ENCODE assay signal across 8 cellular contexts in the genomic region with DNA sequence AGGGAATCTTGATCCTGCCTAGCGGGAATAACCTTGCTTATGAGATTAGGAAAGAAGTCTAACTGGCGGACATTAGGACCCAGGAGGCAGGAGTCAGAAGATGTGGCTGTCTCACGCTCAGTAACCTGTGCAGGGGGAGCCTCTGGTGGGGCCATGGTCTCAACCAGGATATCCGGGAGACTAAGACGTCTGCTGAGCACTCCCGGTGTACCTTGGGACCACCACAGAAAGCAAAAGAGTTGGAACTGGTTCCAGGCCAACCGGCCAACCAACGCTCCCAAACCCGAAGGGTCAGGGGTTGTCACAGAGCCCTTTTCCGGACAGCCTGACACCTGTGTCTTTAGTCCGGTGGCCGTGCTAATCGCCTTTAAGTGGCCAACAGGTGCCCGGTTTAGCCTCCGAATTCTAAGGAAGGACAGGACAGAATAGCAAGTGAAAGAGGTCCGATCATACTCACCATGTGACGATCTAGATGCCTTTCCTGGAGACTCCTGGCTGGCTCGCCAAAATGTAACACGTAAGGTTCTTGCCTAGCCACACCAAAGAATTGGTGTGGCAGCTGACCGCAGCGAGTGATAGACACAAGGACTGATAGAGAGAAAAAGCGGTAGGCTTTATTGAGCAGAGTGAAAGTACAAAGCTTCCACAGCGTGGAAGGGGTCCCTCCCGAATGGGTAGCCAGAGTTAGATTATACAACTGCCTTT.
DNase-seq lines count a peak whose midpoint lies in the region; ATAC-seq and TF ChIP-seq lines count a peak whose summit lies in the region.

No MANE protein-coding gene starts in this region.

- H3K4me1 ChIP-seq in iPS DF 6.9 (ENCODE audit: control insufficient read depth, insufficient read depth, low read length) = peaks cover 1% of the 10 kb centered on the region; the same call in 1 of the 2 replicates

- peaks cover 21% of the 10 kb centered on the region for H3K4me1 Mint-ChIP-seq in WTC11

- peaks cover 9% of the 10 kb centered on the region for H3K9me3 Mint-ChIP-seq in WTC11

- peak overlapping the region; percentile 38; the same call in 1 of the 2 replicates for H3K4me3 ChIP-seq in iPS DF 6.9 (ENCODE audit: low read length)

- TF ChIP-seq CTCF in WTC11 (IDR thresholded peaks at IDR 0.05) = no peak

- CTCF ChIA-PET in WTC11 (lab: Charles Lee) = no interaction called here

- H3K27me3 Mint-ChIP-seq in WTC11 (ENCODE audit: low read depth) = no peaks in the 10 kb centered on the region

- POLR2A ChIA-PET in WTC11 (lab: Charles Lee) = no interaction called here

- no peak overlapping the region for H3K27ac Mint-ChIP-seq in WTC11

- no peak overlapping the region for H3K4me3 Mint-ChIP-seq in WTC11

- ATAC-seq in HG02981 (IDR thresholded peaks at IDR 0.05; ENCODE audit: unreplicated experiment) (peak; percentile 68), WTC11 (peak; percentile 94)

- peaks cover 6% of the 10 kb centered on the region for H3K36me3 Mint-ChIP-seq in WTC11

- no CpG with 5 or more reads among the region's 24 CpGs for WGBS in iPS DF 6.9 (ENCODE audit: insufficient coverage, insufficient read length)

- peak; percentile 3 for DNase-seq in NOMO-1 treated with DMSO at 0.1 percent for 48 hours (lab: John Stamatoyannopoulos, UW; ENCODE audit: unreplicated experiment)
- DNase-seq in NOMO-1 treated with dmso at 0.1 percent for 144 hours (lab: John Stamatoyannopoulos, UW; ENCODE audit: unreplicated experiment) = no peak
- DNase-seq in WTC11 (ENCODE audit: low spot score) = peak; percentile 45
- DNase-seq in iPS DF 6.9 (ENCODE audit: low read depth, low spot score) = peak; percentile 9
- peak; percentile 7 for DNase-seq in stimulated activated CD8-positive, alpha-beta memory T cell treated with anti-CD3 and anti-CD28 coated beads, Interleukin-4, amount 100 ng/mL, for 24 hours (ENCODE audit: low read depth)
- no peak for DNase-seq in A172 (ENCODE audit: low spot score)
- no peak for DNase-seq in H4 (ENCODE audit: low spot score)

- H3K36me3 ChIP-seq in iPS DF 6.9 (ENCODE audit: control insufficient read depth, insufficient read depth, low read length) = no peaks in the 10 kb centered on the region

- H3K27me3 ChIP-seq in iPS DF 6.9 (ENCODE audit: control insufficient read depth, insufficient read depth, low read length) = no peaks in the 10 kb centered on the region

- no peaks in the 10 kb centered on the region for H3K9me3 ChIP-seq in iPS DF 6.9 (ENCODE audit: control insufficient read depth, insufficient read depth, low read length)

- H3K27ac ChIP-seq in iPS DF 6.9 (ENCODE audit: low read length) = no peak overlapping the region

TF ChIP-seq in WTC11, 78 proteins besides CTCF, POLR2A, EP300 and RAD21:
- TF ChIP-seq, protein P1, sequence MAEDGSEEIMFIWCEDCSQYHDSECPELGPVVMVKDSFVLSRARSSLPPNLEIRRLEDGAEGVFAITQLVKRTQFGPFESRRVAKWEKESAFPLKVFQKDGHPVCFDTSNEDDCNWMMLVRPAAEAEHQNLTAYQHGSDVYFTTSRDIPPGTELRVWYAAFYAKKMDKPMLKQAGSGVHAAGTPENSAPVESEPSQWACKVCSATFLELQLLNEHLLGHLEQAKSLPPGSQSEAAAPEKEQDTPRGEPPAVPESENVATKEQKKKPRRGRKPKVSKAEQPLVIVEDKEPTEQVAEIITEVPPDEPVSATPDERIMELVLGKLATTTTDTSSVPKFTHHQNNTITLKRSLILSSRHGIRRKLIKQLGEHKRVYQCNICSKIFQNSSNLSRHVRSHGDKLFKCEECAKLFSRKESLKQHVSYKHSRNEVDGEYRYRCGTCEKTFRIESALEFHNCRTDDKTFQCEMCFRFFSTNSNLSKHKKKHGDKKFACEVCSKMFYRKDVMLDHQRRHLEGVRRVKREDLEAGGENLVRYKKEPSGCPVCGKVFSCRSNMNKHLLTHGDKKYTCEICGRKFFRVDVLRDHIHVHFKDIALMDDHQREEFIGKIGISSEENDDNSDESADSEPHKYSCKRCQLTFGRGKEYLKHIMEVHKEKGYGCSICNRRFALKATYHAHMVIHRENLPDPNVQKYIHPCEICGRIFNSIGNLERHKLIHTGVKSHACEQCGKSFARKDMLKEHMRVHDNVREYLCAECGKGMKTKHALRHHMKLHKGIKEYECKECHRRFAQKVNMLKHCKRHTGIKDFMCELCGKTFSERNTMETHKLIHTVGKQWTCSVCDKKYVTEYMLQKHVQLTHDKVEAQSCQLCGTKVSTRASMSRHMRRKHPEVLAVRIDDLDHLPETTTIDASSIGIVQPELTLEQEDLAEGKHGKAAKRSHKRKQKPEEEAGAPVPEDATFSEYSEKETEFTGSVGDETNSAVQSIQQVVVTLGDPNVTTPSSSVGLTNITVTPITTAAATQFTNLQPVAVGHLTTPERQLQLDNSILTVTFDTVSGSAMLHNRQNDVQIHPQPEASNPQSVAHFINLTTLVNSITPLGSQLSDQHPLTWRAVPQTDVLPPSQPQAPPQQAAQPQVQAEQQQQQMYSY (CRISPR knock-in tag; IDR thresholded peaks at IDR 0.05) = no peak
- TF ChIP-seq FOXK1 (CRISPR knock-in tag; IDR thresholded peaks at IDR 0.05) (no peak), MYBL2 (CRISPR knock-in tag; IDR thresholded peaks at IDR 0.05) (0 out of 2 replicates have a peak, but pooled peaks have one; percentile 52), ETV6 (CRISPR knock-in tag; IDR thresholded peaks at IDR 0.05) (0 out of 2 replicates have a peak, but pooled peaks have one; percentile 51), SP1 (CRISPR knock-in tag; conservative IDR thresholded peaks at IDR 0.05) (0 out of 2 replicates have a peak, but pooled peaks have one; percentile 26)
- TF ChIP-seq, protein P2, sequence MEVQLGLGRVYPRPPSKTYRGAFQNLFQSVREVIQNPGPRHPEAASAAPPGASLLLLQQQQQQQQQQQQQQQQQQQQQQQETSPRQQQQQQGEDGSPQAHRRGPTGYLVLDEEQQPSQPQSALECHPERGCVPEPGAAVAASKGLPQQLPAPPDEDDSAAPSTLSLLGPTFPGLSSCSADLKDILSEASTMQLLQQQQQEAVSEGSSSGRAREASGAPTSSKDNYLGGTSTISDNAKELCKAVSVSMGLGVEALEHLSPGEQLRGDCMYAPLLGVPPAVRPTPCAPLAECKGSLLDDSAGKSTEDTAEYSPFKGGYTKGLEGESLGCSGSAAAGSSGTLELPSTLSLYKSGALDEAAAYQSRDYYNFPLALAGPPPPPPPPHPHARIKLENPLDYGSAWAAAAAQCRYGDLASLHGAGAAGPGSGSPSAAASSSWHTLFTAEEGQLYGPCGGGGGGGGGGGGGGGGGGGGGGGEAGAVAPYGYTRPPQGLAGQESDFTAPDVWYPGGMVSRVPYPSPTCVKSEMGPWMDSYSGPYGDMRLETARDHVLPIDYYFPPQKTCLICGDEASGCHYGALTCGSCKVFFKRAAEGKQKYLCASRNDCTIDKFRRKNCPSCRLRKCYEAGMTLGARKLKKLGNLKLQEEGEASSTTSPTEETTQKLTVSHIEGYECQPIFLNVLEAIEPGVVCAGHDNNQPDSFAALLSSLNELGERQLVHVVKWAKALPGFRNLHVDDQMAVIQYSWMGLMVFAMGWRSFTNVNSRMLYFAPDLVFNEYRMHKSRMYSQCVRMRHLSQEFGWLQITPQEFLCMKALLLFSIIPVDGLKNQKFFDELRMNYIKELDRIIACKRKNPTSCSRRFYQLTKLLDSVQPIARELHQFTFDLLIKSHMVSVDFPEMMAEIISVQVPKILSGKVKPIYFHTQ (CRISPR knock-in tag; IDR thresholded peaks at IDR 0.05) = 0 out of 2 replicates have a peak, but pooled peaks have one; percentile 52

Comparison
In these comparisons a context has a peak if more than half of its experiments do, and no peak if none do; other contexts are left out.
1. DNase-seq: peak in NOMO-1 treated with DMSO at 0.1 percent for 48 hours (single experiment), WTC11 (single experiment), iPS DF 6.9 (single experiment) and stimulated activated CD8-positive, alpha-beta memory T cell treated with anti-CD3 and anti-CD28 coated beads, Interleukin-4, amount 100 ng/mL, for 24 hours (single experiment); none in NOMO-1 treated with dmso at 0.1 percent for 144 hours (single experiment), A172 (single experiment) and H4 (single experiment).